1 cellular context compared by ENCODE assay signal in the genomic region with DNA sequence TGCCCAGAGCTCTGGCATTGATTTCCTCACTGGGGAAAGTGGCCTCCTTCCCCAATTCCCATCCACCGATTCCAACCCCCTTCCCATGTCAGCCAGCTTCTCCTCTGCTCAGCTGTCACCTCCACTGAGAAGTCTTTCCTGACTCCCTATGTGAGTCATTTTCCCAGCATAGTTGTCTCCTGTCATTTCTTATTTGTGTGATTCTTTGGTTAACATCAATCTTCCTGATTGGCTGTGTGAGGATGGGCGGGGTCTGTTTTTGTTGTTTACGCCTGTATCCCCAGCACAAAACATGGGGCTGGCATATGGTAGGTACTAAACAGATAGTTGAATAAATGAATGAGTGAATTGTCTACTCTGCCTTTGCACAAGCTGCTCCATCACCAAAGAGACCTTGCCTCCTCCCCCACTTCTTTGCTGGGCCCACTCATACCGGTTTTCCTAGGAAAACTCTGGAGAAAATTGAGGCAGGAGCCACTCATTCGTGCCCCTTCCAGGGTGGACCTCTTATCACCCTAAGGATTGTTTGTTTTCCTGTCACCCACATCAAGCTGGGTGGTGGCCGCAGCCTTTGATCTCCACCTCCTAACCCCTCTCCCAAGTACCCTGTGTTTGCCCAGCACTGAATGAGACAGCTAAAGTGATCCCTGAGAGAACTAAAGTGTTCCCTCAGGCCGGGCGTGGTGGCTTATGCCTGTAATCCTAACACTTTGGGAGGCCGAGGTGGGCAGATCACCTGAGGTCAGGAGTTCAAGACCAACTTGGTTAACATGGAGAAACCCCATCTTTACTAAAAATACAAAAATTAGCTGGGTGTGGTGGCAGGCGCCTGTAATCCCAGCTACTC.
TF ChIP-seq lines count a peak whose summit lies in the region.

No MANE protein-coding gene starts in this region.

TF ChIP-seq in HepG2, 621 proteins besides CTCF, POLR2A, EP300 and RAD21 (continued from another document and continues in another):
- TF ChIP-seq, protein P1, sequence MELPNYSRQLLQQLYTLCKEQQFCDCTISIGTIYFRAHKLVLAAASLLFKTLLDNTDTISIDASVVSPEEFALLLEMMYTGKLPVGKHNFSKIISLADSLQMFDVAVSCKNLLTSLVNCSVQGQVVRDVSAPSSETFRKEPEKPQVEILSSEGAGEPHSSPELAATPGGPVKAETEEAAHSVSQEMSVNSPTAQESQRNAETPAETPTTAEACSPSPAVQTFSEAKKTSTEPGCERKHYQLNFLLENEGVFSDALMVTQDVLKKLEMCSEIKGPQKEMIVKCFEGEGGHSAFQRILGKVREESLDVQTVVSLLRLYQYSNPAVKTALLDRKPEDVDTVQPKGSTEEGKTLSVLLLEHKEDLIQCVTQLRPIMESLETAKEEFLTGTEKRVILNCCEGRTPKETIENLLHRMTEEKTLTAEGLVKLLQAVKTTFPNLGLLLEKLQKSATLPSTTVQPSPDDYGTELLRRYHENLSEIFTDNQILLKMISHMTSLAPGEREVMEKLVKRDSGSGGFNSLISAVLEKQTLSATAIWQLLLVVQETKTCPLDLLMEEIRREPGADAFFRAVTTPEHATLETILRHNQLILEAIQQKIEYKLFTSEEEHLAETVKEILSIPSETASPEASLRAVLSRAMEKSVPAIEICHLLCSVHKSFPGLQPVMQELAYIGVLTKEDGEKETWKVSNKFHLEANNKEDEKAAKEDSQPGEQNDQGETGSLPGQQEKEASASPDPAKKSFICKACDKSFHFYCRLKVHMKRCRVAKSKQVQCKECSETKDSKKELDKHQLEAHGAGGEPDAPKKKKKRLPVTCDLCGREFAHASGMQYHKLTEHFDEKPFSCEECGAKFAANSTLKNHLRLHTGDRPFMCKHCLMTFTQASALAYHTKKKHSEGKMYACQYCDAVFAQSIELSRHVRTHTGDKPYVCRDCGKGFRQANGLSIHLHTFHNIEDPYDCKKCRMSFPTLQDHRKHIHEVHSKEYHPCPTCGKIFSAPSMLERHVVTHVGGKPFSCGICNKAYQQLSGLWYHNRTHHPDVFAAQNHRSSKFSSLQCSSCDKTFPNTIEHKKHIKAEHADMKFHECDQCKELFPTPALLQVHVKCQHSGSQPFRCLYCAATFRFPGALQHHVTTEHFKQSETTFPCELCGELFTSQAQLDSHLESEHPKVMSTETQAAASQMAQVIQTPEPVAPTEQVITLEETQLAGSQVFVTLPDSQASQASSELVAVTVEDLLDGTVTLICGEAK (IDR thresholded peaks at IDR 0.05) = no peak
- TF ChIP-seq, protein P1 (CRISPR knock-in tag; IDR thresholded peaks at IDR 0.05) = no peak
- peak; percentile 91 for TF ChIP-seq SAP130 (CRISPR knock-in tag; IDR thresholded peaks at IDR 0.05; ENCODE audit: low read depth)
- TF ChIP-seq, protein P2, sequence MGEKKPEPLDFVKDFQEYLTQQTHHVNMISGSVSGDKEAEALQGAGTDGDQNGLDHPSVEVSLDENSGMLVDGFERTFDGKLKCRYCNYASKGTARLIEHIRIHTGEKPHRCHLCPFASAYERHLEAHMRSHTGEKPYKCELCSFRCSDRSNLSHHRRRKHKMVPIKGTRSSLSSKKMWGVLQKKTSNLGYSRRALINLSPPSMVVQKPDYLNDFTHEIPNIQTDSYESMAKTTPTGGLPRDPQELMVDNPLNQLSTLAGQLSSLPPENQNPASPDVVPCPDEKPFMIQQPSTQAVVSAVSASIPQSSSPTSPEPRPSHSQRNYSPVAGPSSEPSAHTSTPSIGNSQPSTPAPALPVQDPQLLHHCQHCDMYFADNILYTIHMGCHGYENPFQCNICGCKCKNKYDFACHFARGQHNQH (CRISPR knock-in tag; IDR thresholded peaks at IDR 0.05) = peak; percentile 90
- no peak for TF ChIP-seq NCOA5 (CRISPR knock-in tag; IDR thresholded peaks at IDR 0.05)
- no peak for TF ChIP-seq SRSF4 (IDR thresholded peaks at IDR 0.05; ENCODE audit: low read depth, low read length, poor library complexity, severe bottlenecking)
- 0 out of 2 replicates have a peak, but pooled peaks have one; percentile 35 for TF ChIP-seq ZNF143 (CRISPR knock-in tag; IDR thresholded peaks at IDR 0.05)
- TF ChIP-seq EED (CRISPR knock-in tag; IDR thresholded peaks at IDR 0.05) = no peak
- TF ChIP-seq ZNF775 (CRISPR knock-in tag; IDR thresholded peaks at IDR 0.05; ENCODE audit: borderline replicate concordance) = no peak
- TF ChIP-seq ZNF24 (IDR thresholded peaks at IDR 0.05) = peak; percentile 67
- no peak; the same call in 1 of the 2 replicates for TF ChIP-seq PHF8 (CRISPR knock-in tag; IDR thresholded peaks at IDR 0.05)
- no peak for TF ChIP-seq ZMYM2 (CRISPR knock-in tag; IDR thresholded peaks at IDR 0.05)
- no peak for TF ChIP-seq MTERF4 (CRISPR knock-in tag; IDR thresholded peaks at IDR 0.05)
- 0 out of 2 replicates have a peak, but pooled peaks have one; percentile 33 for TF ChIP-seq POLR2G (IDR thresholded peaks at IDR 0.05; ENCODE audit: low read depth, low read length)
- TF ChIP-seq KDM2A (CRISPR knock-in tag; IDR thresholded peaks at IDR 0.05; ENCODE audit: borderline replicate concordance, low read depth) = 0 out of 2 replicates have a peak, but pooled peaks have one; percentile 20
- no peak for TF ChIP-seq SUZ12 (IDR thresholded peaks at IDR 0.05; ENCODE audit: low read depth, low read length)
- 0 out of 2 replicates have a peak, but pooled peaks have one; percentile 13 for TF ChIP-seq KLF11 (CRISPR knock-in tag; IDR thresholded peaks at IDR 0.05)
- no peak for TF ChIP-seq BRF2 (CRISPR knock-in tag; IDR thresholded peaks at IDR 0.05)
- TF ChIP-seq, protein P3, sequence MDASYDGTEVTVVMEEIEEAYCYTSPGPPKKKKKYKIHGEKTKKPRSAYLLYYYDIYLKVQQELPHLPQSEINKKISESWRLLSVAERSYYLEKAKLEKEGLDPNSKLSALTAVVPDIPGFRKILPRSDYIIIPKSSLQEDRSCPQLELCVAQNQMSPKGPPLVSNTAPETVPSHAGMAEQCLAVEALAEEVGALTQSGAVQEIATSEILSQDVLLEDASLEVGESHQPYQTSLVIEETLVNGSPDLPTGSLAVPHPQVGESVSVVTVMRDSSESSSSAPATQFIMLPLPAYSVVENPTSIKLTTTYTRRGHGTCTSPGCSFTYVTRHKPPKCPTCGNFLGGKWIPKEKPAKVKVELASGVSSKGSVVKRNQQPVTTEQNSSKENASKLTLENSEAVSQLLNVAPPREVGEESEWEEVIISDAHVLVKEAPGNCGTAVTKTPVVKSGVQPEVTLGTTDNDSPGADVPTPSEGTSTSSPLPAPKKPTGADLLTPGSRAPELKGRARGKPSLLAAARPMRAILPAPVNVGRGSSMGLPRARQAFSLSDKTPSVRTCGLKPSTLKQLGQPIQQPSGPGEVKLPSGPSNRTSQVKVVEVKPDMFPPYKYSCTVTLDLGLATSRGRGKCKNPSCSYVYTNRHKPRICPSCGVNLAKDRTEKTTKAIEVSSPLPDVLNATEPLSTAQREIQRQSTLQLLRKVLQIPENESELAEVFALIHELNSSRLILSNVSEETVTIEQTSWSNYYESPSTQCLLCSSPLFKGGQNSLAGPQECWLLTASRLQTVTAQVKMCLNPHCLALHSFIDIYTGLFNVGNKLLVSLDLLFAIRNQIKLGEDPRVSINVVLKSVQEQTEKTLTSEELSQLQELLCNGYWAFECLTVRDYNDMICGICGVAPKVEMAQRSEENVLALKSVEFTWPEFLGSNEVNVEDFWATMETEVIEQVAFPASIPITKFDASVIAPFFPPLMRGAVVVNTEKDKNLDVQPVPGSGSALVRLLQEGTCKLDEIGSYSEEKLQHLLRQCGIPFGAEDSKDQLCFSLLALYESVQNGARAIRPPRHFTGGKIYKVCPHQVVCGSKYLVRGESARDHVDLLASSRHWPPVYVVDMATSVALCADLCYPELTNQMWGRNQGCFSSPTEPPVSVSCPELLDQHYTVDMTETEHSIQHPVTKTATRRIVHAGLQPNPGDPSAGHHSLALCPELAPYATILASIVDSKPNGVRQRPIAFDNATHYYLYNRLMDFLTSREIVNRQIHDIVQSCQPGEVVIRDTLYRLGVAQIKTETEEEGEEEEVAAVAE (CRISPR knock-in tag; IDR thresholded peaks at IDR 0.05; ENCODE audit: borderline replicate concordance) = peak; percentile 98
- no peak for TF ChIP-seq ZNF703 (CRISPR knock-in tag; IDR thresholded peaks at IDR 0.05; ENCODE audit: borderline replicate concordance)
- TF ChIP-seq RORA (CRISPR knock-in tag; IDR thresholded peaks at IDR 0.05) = no peak
- TF ChIP-seq TRAFD1 (CRISPR knock-in tag; IDR thresholded peaks at IDR 0.05; ENCODE audit: borderline replicate concordance) = no peak; the same call in 1 of the 2 replicates
- no peak for TF ChIP-seq NFKB2 (CRISPR knock-in tag; IDR thresholded peaks at IDR 0.05; ENCODE audit: borderline replicate concordance)
- peak; percentile 55; the same call in 1 of the 2 replicates for TF ChIP-seq NCOR1 (IDR thresholded peaks at IDR 0.05; ENCODE audit: borderline replicate concordance, low read length)
